In the genomic region with DNA sequence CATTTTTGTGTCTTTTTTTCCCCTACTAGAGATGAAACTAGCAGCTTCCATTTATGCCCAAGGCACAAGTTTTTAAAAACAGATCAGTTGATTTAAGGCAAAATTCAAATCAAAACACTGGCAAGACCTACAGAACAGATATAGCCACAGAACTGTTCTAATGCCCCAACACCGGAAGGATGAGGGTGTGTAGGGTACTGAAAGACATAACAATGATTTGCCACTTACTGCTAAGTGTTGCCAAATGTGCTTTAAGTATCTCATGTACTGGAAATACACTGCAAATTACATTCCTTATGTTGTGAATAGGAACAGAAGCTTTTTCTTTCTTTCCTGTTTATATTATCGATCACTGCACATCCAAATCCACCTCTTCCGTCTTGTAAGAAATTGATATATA, we compare ENCODE assay signal across 31 cellular contexts.
"Had no signal": no experiment of that assay in that cellular context is flagged by ENCODE, and none has a peak within 500 bp of the region (broad histone marks: within the 10 kb centered on the region; RNA-seq: fewer than 3 reads in every experiment).

No MANE protein-coding gene starts in this region.

- H3K9me3 ChIP-seq: pancreas, prostate gland, stomach, testis, thyroid gland, upper lobe of left lung, vagina had no signal

- H3K36me3 Mint-ChIP-seq: immature natural killer cell, mesothelial cell of epicardium, natural killer cell, neural progenitor cell had no signal

- H3K36me3 ChIP-seq: left lung, neural progenitor cell, pancreas, prostate gland, stomach, thyroid gland, transverse colon, upper lobe of left lung, vagina had no signal

- H3K4me1 ChIP-seq: left lung, neural progenitor cell, pancreas, prostate gland, stomach, testis, thyroid gland, transverse colon, vagina had no signal

- H3K4me3 Mint-ChIP-seq: immature natural killer cell; mesothelial cell of epicardium; naive B cell; natural killer cell; nephron progenitor cell; neural progenitor cell; stimulated activated naive B cell treated with anti-CD40 and anti-IgM and Interleukin-4, amounts not matched to agents 10 μg/mL and 1 μg/mL and 100 μg/mL, for 72 hours had no signal

- H3K27ac ChIP-seq: left lung, neural progenitor cell, pancreas, prostate gland, skin epidermis, stomach, testis, thyroid gland, transverse colon, upper lobe of left lung, vagina had no signal

- H3K27me3 ChIP-seq: left lung, neural progenitor cell, pancreas, stomach, testis, thyroid gland, transverse colon, upper lobe of left lung, vagina had no signal

- ATAC-seq: left colon; left lung; natural killer cell; pancreas; right cardiac atrium; sciatic nerve; stimulated activated naive B cell treated with anti-CD40 and anti-IgM and Interleukin-4, amounts not matched to agents 10 μg/mL and 1 μg/mL and 100 μg/mL, for 72 hours; stimulated activated naive CD8-positive, alpha-beta T cell treated with anti-CD3 and anti-CD28 coated beads, Interleukin-15, Interleukin-2, amounts not matched to agents 100 U/mL and 50 U/mL, for 24 hours had no signal

- H3K4me2 ChIP-seq: neural progenitor cell had no signal

- H3K27ac Mint-ChIP-seq: immature natural killer cell; mesothelial cell of epicardium; natural killer cell; nephron progenitor cell; neural progenitor cell; stimulated activated naive B cell treated with anti-CD40 and anti-IgM and Interleukin-4, amounts not matched to agents 10 μg/mL and 1 μg/mL and 100 μg/mL, for 72 hours had no signal

- H3K4me1 Mint-ChIP-seq: immature natural killer cell, mesothelial cell of epicardium, natural killer cell, nephron progenitor cell, neural progenitor cell had no signal

- DNase-seq: hypothalamus; immature natural killer cell; kidney; left colon; left lung; mesendoderm; naive B cell; natural killer cell; nephron progenitor cell; pancreas; posterior cingulate gyrus; retina; right cardiac atrium; stimulated activated CD4-positive, alpha-beta T cell treated with anti-CD3 and anti-CD28 coated beads, Interleukin-12 subunit alpha, Interleukin-12 subunit beta, amount 100 ng/mL, for 4 hours; stimulated activated CD4-positive, alpha-beta T cell treated with anti-CD3 and anti-CD28 coated beads, Interleukin-15, amount 100 ng/mL, for 24 hours; stimulated activated CD4-positive, alpha-beta T cell treated with anti-CD3 and anti-CD28 coated beads, Interleukin-2, amount 100 ng/mL, for 24 hours; stimulated activated CD4-positive, alpha-beta T cell treated with anti-CD3 and anti-CD28 coated beads, Interleukin-4, amount 100 ng/mL, for 1 hour; stimulated activated naive B cell treated with anti-CD40 and anti-IgM and Interleukin-4, amounts not matched to agents 10 μg/mL and 1 μg/mL and 100 μg/mL, for 72 hours; stimulated activated naive CD8-positive, alpha-beta T cell treated with anti-CD3 and anti-CD28 coated beads, Interleukin-15, Interleukin-2, amounts not matched to agents 100 U/mL and 50 U/mL, for 24 hours; stomach; testis; thyroid gland; transverse colon; upper lobe of left lung had no signal

- H3K9ac ChIP-seq: neural progenitor cell had no signal

- H3K4me3 ChIP-seq: left lung, lung, neural progenitor cell, pancreas, prostate gland, skin epidermis, stomach, testis, thyroid gland, transverse colon, upper lobe of left lung, vagina had no signal
